1 cellular context compared by ENCODE assay signal in the genomic region with DNA sequence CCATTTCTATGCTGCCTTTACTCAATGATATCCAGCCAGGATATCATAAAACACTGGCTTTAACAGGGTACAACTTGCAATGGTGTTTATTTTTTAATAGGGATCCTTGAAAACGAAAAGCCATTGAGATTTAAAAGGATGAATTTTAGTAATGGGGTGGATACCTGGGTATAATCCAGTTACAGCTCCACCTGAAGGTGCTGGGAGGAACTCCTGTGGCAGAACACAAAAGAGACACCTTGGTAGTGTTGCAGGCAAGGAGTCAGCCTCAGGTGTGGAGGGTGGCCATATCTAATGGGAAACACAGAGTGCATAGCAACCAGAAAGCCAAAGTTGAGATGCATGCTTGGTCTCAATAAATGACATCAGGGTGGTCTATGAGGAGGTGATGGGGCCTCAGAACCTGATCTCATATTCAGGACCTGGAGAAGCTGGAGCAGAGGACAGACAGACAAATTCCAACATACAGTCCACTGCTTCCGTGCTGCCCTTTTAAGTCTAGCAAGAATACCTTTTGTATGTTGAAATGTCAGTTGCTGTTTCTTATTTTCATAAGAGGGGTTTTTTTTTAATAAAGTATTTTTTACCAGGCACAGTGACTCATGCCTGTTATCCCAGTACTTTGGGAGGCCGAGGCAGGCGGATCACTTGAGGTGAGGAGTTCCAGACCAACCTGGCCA.
TF ChIP-seq lines count a peak whose summit lies in the region.

No MANE protein-coding gene starts in this region.

TF ChIP-seq in HepG2, 621 proteins besides CTCF, POLR2A, EP300 and RAD21:
- peak; percentile 96 for TF ChIP-seq ZNF7 (CRISPR knock-in tag; IDR thresholded peaks at IDR 0.05)
- no peak for TF ChIP-seq NPAS2 (CRISPR knock-in tag; IDR thresholded peaks at IDR 0.05; ENCODE audit: borderline replicate concordance)
